In the genomic region with DNA sequence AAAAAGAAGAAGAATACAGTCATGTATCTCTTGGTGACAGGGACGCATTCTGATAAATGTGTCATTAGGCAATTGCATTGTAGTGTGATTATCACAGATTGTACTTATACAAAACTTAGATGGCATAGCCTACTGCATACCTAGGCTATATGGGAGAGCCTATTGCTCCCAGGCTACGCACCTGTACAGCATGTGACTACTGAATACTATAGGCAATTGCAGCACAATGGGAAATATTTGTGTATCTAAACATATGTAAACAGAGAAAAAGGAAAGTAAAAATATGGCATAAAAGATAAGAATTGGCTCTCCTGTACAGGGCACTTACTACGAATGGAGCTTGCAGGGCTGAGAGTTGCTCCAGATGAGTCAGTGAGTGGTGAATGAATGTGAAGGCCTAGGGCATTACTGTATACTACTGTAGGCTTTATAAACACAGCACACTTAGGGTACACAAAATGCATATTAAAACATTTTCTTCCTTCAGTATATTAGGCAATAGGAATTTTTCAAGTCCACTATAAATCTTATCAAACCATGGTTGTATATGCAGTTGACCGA, we compare ENCODE assay signal across 1 cellular context.
TF ChIP-seq lines count a peak whose summit lies in the region.

No MANE protein-coding gene starts in this region.

TF ChIP-seq in K562, 482 proteins besides CTCF, POLR2A, EP300 and RAD21:
- no peak for TF ChIP-seq ZBED1 (IDR thresholded peaks at IDR 0.05)
- TF ChIP-seq ESRRB (CRISPR knock-in tag; IDR thresholded peaks at IDR 0.05; ENCODE audit: borderline replicate concordance): no peak
- TF ChIP-seq TFAM (CRISPR knock-in tag; conservative IDR thresholded peaks at IDR 0.05): no peak
- no peak for TF ChIP-seq RNF2 (IDR thresholded peaks at IDR 0.05)
- no peak for TF ChIP-seq NFATC3 (IDR thresholded peaks at IDR 0.05)
- TF ChIP-seq SREBF1 (IDR thresholded peaks at IDR 0.05; ENCODE audit: borderline replicate concordance, low read depth, low read length): no peak
- 0 out of 4 replicates have a peak, but pooled peaks of 1 of the 2 experiments have one; percentile 40 for TF ChIP-seq FOXA3 (CRISPR knock-in tag; conservative IDR thresholded peaks at IDR 0.05 in 1 of 2, IDR thresholded peaks at IDR 0.05 in 1 of 2)
- peak; percentile 32; the same call in 1 of the 2 replicates for TF ChIP-seq FOSL1 (tag; conservative IDR thresholded peaks at IDR 0.05)
- peak; percentile 86 for TF ChIP-seq SOX6 (IDR thresholded peaks at IDR 0.05)
- no peak for TF ChIP-seq ILK (tag; IDR thresholded peaks at IDR 0.05; ENCODE audit: borderline replicate concordance, low read depth)
- no peak for TF ChIP-seq BACH1 (tag; IDR thresholded peaks at IDR 0.05)
- TF ChIP-seq ARID1B (IDR thresholded peaks at IDR 0.05): peak; percentile 39; the same call in 1 of the 2 replicates
- TF ChIP-seq, protein P1, sequence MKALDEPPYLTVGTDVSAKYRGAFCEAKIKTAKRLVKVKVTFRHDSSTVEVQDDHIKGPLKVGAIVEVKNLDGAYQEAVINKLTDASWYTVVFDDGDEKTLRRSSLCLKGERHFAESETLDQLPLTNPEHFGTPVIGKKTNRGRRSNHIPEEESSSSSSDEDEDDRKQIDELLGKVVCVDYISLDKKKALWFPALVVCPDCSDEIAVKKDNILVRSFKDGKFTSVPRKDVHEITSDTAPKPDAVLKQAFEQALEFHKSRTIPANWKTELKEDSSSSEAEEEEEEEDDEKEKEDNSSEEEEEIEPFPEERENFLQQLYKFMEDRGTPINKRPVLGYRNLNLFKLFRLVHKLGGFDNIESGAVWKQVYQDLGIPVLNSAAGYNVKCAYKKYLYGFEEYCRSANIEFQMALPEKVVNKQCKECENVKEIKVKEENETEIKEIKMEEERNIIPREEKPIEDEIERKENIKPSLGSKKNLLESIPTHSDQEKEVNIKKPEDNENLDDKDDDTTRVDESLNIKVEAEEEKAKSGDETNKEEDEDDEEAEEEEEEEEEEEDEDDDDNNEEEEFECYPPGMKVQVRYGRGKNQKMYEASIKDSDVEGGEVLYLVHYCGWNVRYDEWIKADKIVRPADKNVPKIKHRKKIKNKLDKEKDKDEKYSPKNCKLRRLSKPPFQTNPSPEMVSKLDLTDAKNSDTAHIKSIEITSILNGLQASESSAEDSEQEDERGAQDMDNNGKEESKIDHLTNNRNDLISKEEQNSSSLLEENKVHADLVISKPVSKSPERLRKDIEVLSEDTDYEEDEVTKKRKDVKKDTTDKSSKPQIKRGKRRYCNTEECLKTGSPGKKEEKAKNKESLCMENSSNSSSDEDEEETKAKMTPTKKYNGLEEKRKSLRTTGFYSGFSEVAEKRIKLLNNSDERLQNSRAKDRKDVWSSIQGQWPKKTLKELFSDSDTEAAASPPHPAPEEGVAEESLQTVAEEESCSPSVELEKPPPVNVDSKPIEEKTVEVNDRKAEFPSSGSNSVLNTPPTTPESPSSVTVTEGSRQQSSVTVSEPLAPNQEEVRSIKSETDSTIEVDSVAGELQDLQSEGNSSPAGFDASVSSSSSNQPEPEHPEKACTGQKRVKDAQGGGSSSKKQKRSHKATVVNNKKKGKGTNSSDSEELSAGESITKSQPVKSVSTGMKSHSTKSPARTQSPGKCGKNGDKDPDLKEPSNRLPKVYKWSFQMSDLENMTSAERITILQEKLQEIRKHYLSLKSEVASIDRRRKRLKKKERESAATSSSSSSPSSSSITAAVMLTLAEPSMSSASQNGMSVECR (CRISPR knock-in tag; IDR thresholded peaks at IDR 0.05): no peak
- TF ChIP-seq, protein P2, sequence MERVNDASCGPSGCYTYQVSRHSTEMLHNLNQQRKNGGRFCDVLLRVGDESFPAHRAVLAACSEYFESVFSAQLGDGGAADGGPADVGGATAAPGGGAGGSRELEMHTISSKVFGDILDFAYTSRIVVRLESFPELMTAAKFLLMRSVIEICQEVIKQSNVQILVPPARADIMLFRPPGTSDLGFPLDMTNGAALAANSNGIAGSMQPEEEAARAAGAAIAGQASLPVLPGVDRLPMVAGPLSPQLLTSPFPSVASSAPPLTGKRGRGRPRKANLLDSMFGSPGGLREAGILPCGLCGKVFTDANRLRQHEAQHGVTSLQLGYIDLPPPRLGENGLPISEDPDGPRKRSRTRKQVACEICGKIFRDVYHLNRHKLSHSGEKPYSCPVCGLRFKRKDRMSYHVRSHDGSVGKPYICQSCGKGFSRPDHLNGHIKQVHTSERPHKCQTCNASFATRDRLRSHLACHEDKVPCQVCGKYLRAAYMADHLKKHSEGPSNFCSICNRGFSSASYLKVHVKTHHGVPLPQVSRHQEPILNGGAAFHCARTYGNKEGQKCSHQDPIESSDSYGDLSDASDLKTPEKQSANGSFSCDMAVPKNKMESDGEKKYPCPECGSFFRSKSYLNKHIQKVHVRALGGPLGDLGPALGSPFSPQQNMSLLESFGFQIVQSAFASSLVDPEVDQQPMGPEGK (CRISPR knock-in tag; IDR thresholded peaks at IDR 0.05; ENCODE audit: borderline replicate concordance): no peak
- TF ChIP-seq GTF2A2 (tag; IDR thresholded peaks at IDR 0.05): no peak
- no peak for TF ChIP-seq ZBTB8A (IDR thresholded peaks at IDR 0.05; ENCODE audit: partially characterized antibody)
TF ChIP-seq in K562: peak in this region for 4.
